15 cellular contexts compared by ENCODE assay signal in the genomic region with DNA sequence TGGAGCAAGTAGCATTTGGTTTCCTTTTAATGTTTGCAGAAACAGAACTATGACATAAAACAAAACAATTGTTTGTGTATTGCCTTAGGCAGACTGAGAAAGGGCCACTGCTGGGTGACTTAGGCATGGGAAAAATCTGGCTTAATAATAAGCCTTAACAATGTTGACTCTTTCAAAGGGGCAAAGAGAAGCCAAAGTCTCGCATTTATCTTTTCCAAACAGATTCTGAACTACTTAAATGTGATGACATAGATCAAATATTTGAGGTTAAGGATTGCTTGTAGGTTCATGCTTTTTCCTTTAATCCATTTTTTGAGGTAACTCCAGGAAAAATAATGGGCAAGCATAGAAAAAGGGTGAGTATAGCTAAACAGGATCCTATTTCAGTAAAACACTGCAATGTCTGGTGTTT. TPM values are rescaled to one million over a fixed set of nuclear protein-coding genes. Genes with fewer than 3 reads are reported as not detected.
A peak's percentile ranks its signal among the peaks of the same experiment; 100 is the strongest.
DNase-seq lines count a peak whose midpoint lies in the region; TF ChIP-seq lines count a peak whose summit lies in the region.
"Had no signal": no experiment of that assay in that cellular context is flagged by ENCODE, and none has a peak within 500 bp of the region (broad histone marks: within the 10 kb centered on the region; RNA-seq: fewer than 3 reads in every experiment).

No MANE protein-coding gene starts in this region.

- peaks cover 2% of the 10 kb centered on the region for H3K36me3 Mint-ChIP-seq in progenitor cell of endocrine pancreas (ENCODE audit: insufficient read depth)

- TF ChIP-seq CTCF in RWPE1 (conservative IDR thresholded peaks at IDR 0.05; ENCODE audit: low read depth) (no peak), progenitor cell of endocrine pancreas (IDR thresholded peaks at IDR 0.05; ENCODE audit: unreplicated experiment) (no peak)

- no peak overlapping the region for H3K27ac ChIP-seq in RWPE1

- no peak overlapping the region for H3K4me3 Mint-ChIP-seq in progenitor cell of endocrine pancreas (ENCODE audit: low read depth)
- H3K4me3 Mint-ChIP-seq: activated T-cell treated with anti-CD3 and anti-CD28 coated beads, Interleukin-2, amount 50 U/mL, for 72 hours; effector memory CD8-positive, alpha-beta T cell had no signal

- H3K27ac Mint-ChIP-seq in progenitor cell of endocrine pancreas: peak overlapping the region; percentile 73
- H3K27ac Mint-ChIP-seq: activated T-cell treated with anti-CD3 and anti-CD28 coated beads, Interleukin-2, amount 50 U/mL, for 72 hours; effector memory CD8-positive, alpha-beta T cell had no signal

- peaks cover 12% of the 10 kb centered on the region for H3K9me3 Mint-ChIP-seq in progenitor cell of endocrine pancreas (ENCODE audit: low read depth)
- H3K9me3 Mint-ChIP-seq: effector memory CD8-positive, alpha-beta T cell had no signal

- POLR2A ChIA-PET in RWPE1 (lab: Yijun Ruan, JAX; ENCODE audit: low non-redundant PET): no interaction called here

- H3K27me3 Mint-ChIP-seq in progenitor cell of endocrine pancreas: no peaks in the 10 kb centered on the region
- H3K27me3 Mint-ChIP-seq: effector memory CD8-positive, alpha-beta T cell had no signal

- peaks cover 23% of the 10 kb centered on the region for H3K4me1 Mint-ChIP-seq in progenitor cell of endocrine pancreas (ENCODE audit: low read depth)

- DNase-seq in ELR (ENCODE audit: low read depth) (peak; percentile 62), RWPE1 (ENCODE audit: low spot score) (peak; percentile 70), fibroblast of gingiva (ENCODE audit: low read depth) (peak; percentile 69), progenitor cell of endocrine pancreas (ENCODE audit: low spot score, unreplicated experiment) (no peak), HUDEP-2 (lab: John Stamatoyannopoulos, UW; ENCODE audit: unreplicated experiment in 76 of 76) (no peak), NCI-H774 (lab: John Stamatoyannopoulos, UW) (no peak), DMS 273 (lab: John Stamatoyannopoulos, UW; ENCODE audit: unreplicated experiment) (no peak)
- DNase-seq in activated T-cell treated with anti-CD3 and anti-CD28 coated beads, Interleukin-2, amount 50 U/mL, for 48 hours: no peak
- DNase-seq: activated T-cell treated with anti-CD3 and anti-CD28 coated beads, Interleukin-2, amount 50 U/mL, for 72 hours; anterior cingulate cortex; Calu3; effector memory CD8-positive, alpha-beta T cell; hypothalamus; NCI-H2171; T-helper 1 cell had no signal

- CTCF ChIA-PET in RWPE1 (lab: Yijun Ruan, JAX): interaction anchor here (0.6 to 0.7 kb wide), 3 partner anchors 14 to 184 kb away, joined by 3 to 8 read pairs (median 4); no protein-coding TSS in a partner anchor

RNA-seq across cellular contexts. Expression of a gene that starts 39.6 kb away (rescaled TPM):
- 10.7 and 11.4 TPM in 2 replicates for total RNA-seq in progenitor cell of endocrine pancreas

RNA-seq across cellular contexts. Expression of a gene that starts 39.7 kb away (rescaled TPM):
- total RNA-seq in progenitor cell of endocrine pancreas: 15.1 and 18.3 TPM in 2 replicates

Comparison
In these comparisons a context has a peak if more than half of its experiments do, and no peak if none do; other contexts are left out.
1. DNase-seq: peak in ELR (single experiment), RWPE1 (single experiment) and fibroblast of gingiva (single experiment); none in progenitor cell of endocrine pancreas (single experiment), HUDEP-2 (0 of 76), activated T-cell treated with anti-CD3 and anti-CD28 coated beads, Interleukin-2, amount 50 U/mL, for 48 hours (0 of 2), NCI-H774 (single experiment) and DMS 273 (single experiment).